2 cellular contexts compared by ENCODE assay signal in the genomic region with DNA sequence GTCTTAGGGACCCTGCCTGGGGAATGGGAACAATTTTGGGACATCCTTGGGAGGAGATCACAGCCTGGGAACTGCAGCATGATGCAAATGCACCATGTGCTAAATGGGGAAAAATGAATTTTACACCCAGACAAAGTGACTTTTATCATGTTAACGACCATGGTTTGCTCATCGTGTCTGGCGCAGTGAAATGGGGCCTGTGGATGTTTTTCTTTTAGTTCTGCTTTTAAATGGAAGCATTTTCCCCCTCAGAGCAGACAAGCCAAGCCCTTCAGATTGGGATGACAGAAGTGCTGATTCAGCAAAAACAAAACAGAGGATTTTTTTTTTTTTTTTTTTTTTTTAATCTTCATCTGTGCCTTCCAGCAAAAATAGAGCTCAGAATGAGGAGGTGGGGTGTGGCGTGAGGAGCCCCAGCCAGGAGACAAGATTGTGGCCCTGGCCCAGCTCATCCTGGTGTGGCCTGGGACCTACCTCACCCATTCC.
TF ChIP-seq lines count a peak whose summit lies in the region.

No MANE protein-coding gene starts in this region.

TF ChIP-seq in HepG2, 621 proteins besides CTCF, POLR2A, EP300 and RAD21:
- TF ChIP-seq GFI1 (CRISPR knock-in tag; IDR thresholded peaks at IDR 0.05; ENCODE audit: borderline replicate concordance) (no peak), MAFK (conservative IDR thresholded peaks at IDR 0.05 in 1 of 2, IDR thresholded peaks at IDR 0.05 in 1 of 2; ENCODE audit: low read length in 2 of 2) (peak; percentile 98 to 100), ZNF354B (CRISPR knock-in tag; IDR thresholded peaks at IDR 0.05) (no peak), MAFF (IDR thresholded peaks at IDR 0.05; ENCODE audit: low read depth, low read length) (peak; percentile 99)

TF ChIP-seq in IMR-90, 13 proteins besides CTCF, POLR2A, EP300 and RAD21:
- peak; percentile 100 for TF ChIP-seq MAFK (IDR thresholded peaks at IDR 0.05; ENCODE audit: low read depth, low read length)
- TF ChIP-seq RCOR1 (IDR thresholded peaks at IDR 0.05; ENCODE audit: insufficient replicate concordance, low read length): no peak
